In genomic region chr4:25881187-25881586, GRCh38 we compare ENCODE assay signal across 22 cellular contexts. TPM values are rescaled to one million over a fixed set of nuclear protein-coding genes. Genes with fewer than 3 reads are reported as not detected.
A peak's percentile ranks its signal among the peaks of the same experiment; 100 is the strongest.
DNase-seq lines count a peak whose midpoint lies in the region; ATAC-seq, FAIRE-seq and TF ChIP-seq lines count a peak whose summit lies in the region.
"Had no signal": no experiment of that assay in that cellular context is flagged by ENCODE, and none has a peak within 500 bp of the region (broad histone marks: within the 10 kb centered on the region; RNA-seq: fewer than 3 reads in every experiment).

No MANE protein-coding gene starts in this region.

- H3K27ac ChIP-seq in BLaER1 = no peak overlapping the region
- H3K27ac ChIP-seq: C4-2B, GM23248 had no signal

- DNase-seq in GM19239 (ENCODE audit: insufficient read length, low spot score) (no peak), NOMO-1 treated with DMSO at 0.1 percent for 48 hours (lab: John Stamatoyannopoulos, UW; ENCODE audit: unreplicated experiment) (peak; percentile 88), SKM-1 (lab: John Stamatoyannopoulos, UW; ENCODE audit: unreplicated experiment) (peak; percentile 19), UCSD-AML1 (lab: John Stamatoyannopoulos, UW; ENCODE audit: unreplicated experiment) (no peak), NCI-H2081 (lab: John Stamatoyannopoulos, UW) (no peak)
- no peak for DNase-seq in activated CD8-positive, alpha-beta T cell treated with anti-CD3 and anti-CD28 coated beads for 36 hours
- DNase-seq: Caco-2, DMS53, GM23248, HCEC 1CT, IMR-90, Kasumi-1, NCI-H1092, NCI-H2107, NCI-H2227 treated with DMSO at 0.1 percent for 48 hours, NCI-H524 treated with DMSO at 0.1 percent for 48 hours, Peyer's patch, SK-N-SH had no signal

- no peak overlapping the region for H3K9ac ChIP-seq in BLaER1
- H3K9ac ChIP-seq: GM23248, SK-N-SH had no signal

- H4K20me1 ChIP-seq in BLaER1 = no peaks in the 10 kb centered on the region

- no peak overlapping the region for H3K4me3 ChIP-seq in BLaER1
- H3K4me3 ChIP-seq: GM23248, Peyer's patch had no signal

- H3K27ac Mint-ChIP-seq in activated CD8-positive, alpha-beta T cell treated with anti-CD3 and anti-CD28 coated beads for 36 hours = no peak overlapping the region
- H3K27ac Mint-ChIP-seq: T-helper 1 cell treated with Interleukin-12 subunit alpha and Interleukin-12 subunit beta and Interleukin-4 antibody, amounts not matched to agents 30 μg/mL and 1 μg/mL, for 36 hours had no signal

- intact Hi-C loops in activated CD8-positive, alpha-beta T cell treated with anti-CD3 and anti-CD28 coated beads for 36 hours (cut with micrococcal nuclease) = no loop called here

- no peaks in the 10 kb centered on the region for H3K36me3 ChIP-seq in BLaER1
- H3K36me3 ChIP-seq: Peyer's patch had no signal

- H3K4me1 Mint-ChIP-seq in activated CD8-positive, alpha-beta T cell treated with anti-CD3 and anti-CD28 coated beads for 36 hours (ENCODE audit: low read depth) = peaks cover 3% of the 10 kb centered on the region

- H3K4me2 ChIP-seq in BLaER1 = peak overlapping the region; percentile 23; the same call in 1 of the 2 replicates
- H3K4me2 ChIP-seq: SK-N-SH had no signal

- no peaks in the 10 kb centered on the region for H3K9me3 ChIP-seq in BLaER1
- H3K9me3 ChIP-seq: Caco-2, Peyer's patch, SK-N-SH had no signal

- CTCF ChIA-PET in activated CD8-positive, alpha-beta T cell treated with anti-CD3 and anti-CD28 coated beads for 36 hours (lab: Charles Lee) = no interaction called here

- peaks cover 12% of the 10 kb centered on the region for H3K27me3 Mint-ChIP-seq in activated CD8-positive, alpha-beta T cell treated with anti-CD3 and anti-CD28 coated beads for 36 hours

- ATAC-seq in activated CD8-positive, alpha-beta T cell treated with anti-CD3 and anti-CD28 coated beads for 36 hours = no peak
- no peak for ATAC-seq in HG03095 (IDR thresholded peaks at IDR 0.05; ENCODE audit: unreplicated experiment)

- peaks cover 14% of the 10 kb centered on the region; the same call in 1 of the 2 replicates for H3K4me1 ChIP-seq in BLaER1
- H3K4me1 ChIP-seq: Caco-2, Peyer's patch had no signal

- H3K36me3 Mint-ChIP-seq in activated CD8-positive, alpha-beta T cell treated with anti-CD3 and anti-CD28 coated beads for 36 hours (ENCODE audit: low read depth) = no peaks in the 10 kb centered on the region

- no peak overlapping the region for H3K4me3 Mint-ChIP-seq in activated CD8-positive, alpha-beta T cell treated with anti-CD3 and anti-CD28 coated beads for 36 hours
- H3K4me3 Mint-ChIP-seq: T-helper 1 cell treated with Interleukin-12 subunit alpha and Interleukin-12 subunit beta and Interleukin-4 antibody, amounts not matched to agents 30 μg/mL and 1 μg/mL, for 36 hours had no signal

- peak; percentile 86 for FAIRE-seq in GM19239 (lab: Jason Lieb, UNC)

- TF ChIP-seq CTCF in activated CD8-positive, alpha-beta T cell treated with anti-CD3 and anti-CD28 coated beads for 36 hours (IDR thresholded peaks at IDR 0.05) = no peak

- no peaks in the 10 kb centered on the region for H3K27me3 ChIP-seq in BLaER1
- H3K27me3 ChIP-seq: Peyer's patch had no signal

- POLR2A ChIA-PET in activated CD8-positive, alpha-beta T cell treated with anti-CD3 and anti-CD28 coated beads for 36 hours (lab: Charles Lee) = no interaction called here

- peaks cover 2% of the 10 kb centered on the region for H3K9me3 Mint-ChIP-seq in activated CD8-positive, alpha-beta T cell treated with anti-CD3 and anti-CD28 coated beads for 36 hours
- H3K9me3 Mint-ChIP-seq: T-helper 1 cell treated with Interleukin-12 subunit alpha and Interleukin-12 subunit beta and Interleukin-4 antibody, amounts not matched to agents 30 μg/mL and 1 μg/mL, for 36 hours had no signal

RNA-seq across cellular contexts. Expression of gene SEL1L3, which starts 18.4 kb away (rescaled TPM):
- total RNA-seq in activated CD8-positive, alpha-beta T cell treated with anti-CD3 and anti-CD28 coated beads for 36 hours = 10 to 100 TPM; 34.8 to 36.9 TPM

RNA-seq across cellular contexts. Expression of gene SMIM20, which starts 32.8 kb away (rescaled TPM):
- 10 to 100 TPM; 21.3 to 26.9 TPM for total RNA-seq in activated CD8-positive, alpha-beta T cell treated with anti-CD3 and anti-CD28 coated beads for 36 hours

Comparison
In these comparisons a context has a peak if more than half of its experiments do, and no peak if none do; other contexts are left out.
1. DNase-seq: peak in NOMO-1 treated with DMSO at 0.1 percent for 48 hours (single experiment) and SKM-1 (single experiment); none in GM19239 (single experiment), UCSD-AML1 (single experiment), activated CD8-positive, alpha-beta T cell treated with anti-CD3 and anti-CD28 coated beads for 36 hours (single experiment) and NCI-H2081 (0 of 2).